In genomic region chr10:50621981-50622496, GRCh38 we compare ENCODE assay signal across 8 cellular contexts. TPM values are rescaled to one million over a fixed set of nuclear protein-coding genes. Genes with fewer than 3 reads are reported as not detected.
DNase-seq lines count a peak whose midpoint lies in the region; ATAC-seq, FAIRE-seq and TF ChIP-seq lines count a peak whose summit lies in the region.

No MANE protein-coding gene starts in this region.

- H3K4me1 Mint-ChIP-seq in CD14-positive monocyte: peaks cover 40% of the 10 kb centered on the region
- peaks cover 58% of the 10 kb centered on the region for H3K4me1 Mint-ChIP-seq in activated T-cell treated with anti-CD3 and anti-CD28 coated beads, Interleukin-2, amount 50 U/mL, for 24 hours (ENCODE audit: low read depth)
- H3K4me1 Mint-ChIP-seq in stimulated activated naive B cell treated with anti-CD40 and anti-IgM and Interleukin-4, amounts not matched to agents 10 μg/mL and 1 μg/mL and 100 μg/mL, for 72 hours: peaks cover 29 to 43% of the 10 kb centered on the region in 2 donors

- TF ChIP-seq CTCF in CD14-positive monocyte (IDR thresholded peaks at IDR 0.05): no peak

- H3K9me3 Mint-ChIP-seq in CD14-positive monocyte: no peaks in the 10 kb centered on the region
- H3K9me3 Mint-ChIP-seq in activated T-cell treated with anti-CD3 and anti-CD28 coated beads, Interleukin-2, amount 50 U/mL, for 24 hours: no peaks in the 10 kb centered on the region
- no peaks in the 10 kb centered on the region for H3K9me3 Mint-ChIP-seq in stimulated activated naive B cell treated with anti-CD40 and anti-IgM and Interleukin-4, amounts not matched to agents 10 μg/mL and 1 μg/mL and 100 μg/mL, for 72 hours

- peak; percentile 96 for FAIRE-seq in GM19239 (lab: Jason Lieb, UNC)

- peak overlapping the region; percentile 93 to 97 for H3K4me3 Mint-ChIP-seq in CD14-positive monocyte
- peak overlapping the region; percentile 81 for H3K4me3 Mint-ChIP-seq in activated T-cell treated with anti-CD3 and anti-CD28 coated beads, Interleukin-2, amount 50 U/mL, for 24 hours
- H3K4me3 Mint-ChIP-seq in stimulated activated naive B cell treated with anti-CD40 and anti-IgM and Interleukin-4, amounts not matched to agents 10 μg/mL and 1 μg/mL and 100 μg/mL, for 72 hours: peak overlapping the region; percentile 88 to 100

- H3K36me3 ChIP-seq in esophagus (ENCODE audit: control insufficient read depth in 2 of 2, insufficient read depth in 2 of 2, low read length in 1 of 2): no peaks in the 10 kb centered on the region
- no peaks in the 10 kb centered on the region for H3K36me3 ChIP-seq in mucosa of stomach (ENCODE audit: control insufficient read depth, insufficient read depth, low read length)

- peak overlapping the region; percentile 83 to 97 (median 95) for H3K27ac Mint-ChIP-seq in CD14-positive monocyte
- H3K27ac Mint-ChIP-seq in activated T-cell treated with anti-CD3 and anti-CD28 coated beads, Interleukin-2, amount 50 U/mL, for 24 hours: peak overlapping the region; percentile 88
- H3K27ac Mint-ChIP-seq in stimulated activated naive B cell treated with anti-CD40 and anti-IgM and Interleukin-4, amounts not matched to agents 10 μg/mL and 1 μg/mL and 100 μg/mL, for 72 hours: peak overlapping the region; percentile 99

- H3K9ac ChIP-seq in mucosa of stomach (ENCODE audit: low read length): peak overlapping the region; percentile 95

- H3K4me3 ChIP-seq in esophagus (ENCODE audit: low read depth in 1 of 2, low read length in 2 of 2) (peak overlapping the region; percentile 79 to 93), mucosa of stomach (ENCODE audit: low read length) (peak overlapping the region; percentile 69)

- H3K4me1 ChIP-seq in esophagus (ENCODE audit: control insufficient read depth in 2 of 2, insufficient read depth in 2 of 2, low read length in 1 of 2): no peaks in the 10 kb centered on the region
- H3K4me1 ChIP-seq in mucosa of stomach (ENCODE audit: control insufficient read depth, insufficient read depth, low read length): peaks cover 16% of the 10 kb centered on the region

- no peaks in the 10 kb centered on the region for H3K9me3 ChIP-seq in esophagus (ENCODE audit: control insufficient read depth in 2 of 2, insufficient read depth in 1 of 2, low read depth in 1 of 2, low read length in 1 of 2)
- no peaks in the 10 kb centered on the region for H3K9me3 ChIP-seq in mucosa of stomach (ENCODE audit: control insufficient read depth, low read length)

- 1% methylated on average over 17 of the region's 17 CpGs for WGBS in esophagus, 2 donors

- H3K27me3 ChIP-seq in esophagus (ENCODE audit: control insufficient read depth in 1 of 2, insufficient read depth in 2 of 2, low read length in 2 of 2) (no peaks in the 10 kb centered on the region), mucosa of stomach (ENCODE audit: control insufficient read depth, insufficient read depth, low read length) (no peaks in the 10 kb centered on the region)

- intact Hi-C loops in CD14-positive monocyte (cut with micrococcal nuclease): loop anchor here in 1 of 2 donors (10.0 kb wide), 2 partner anchors 207 to 557 kb away; partner anchors contain the start of gene WASHC2A

- H3K27ac ChIP-seq in esophagus (ENCODE audit: low read depth in 2 of 2, low read length in 1 of 2): peak overlapping the region; percentile 95 to 98

- peak; percentile 87 for DNase-seq in CD14-positive monocyte (ENCODE audit: low spot score)
- peak; percentile 46 for DNase-seq in GM19239 (ENCODE audit: insufficient read length, low spot score)
- DNase-seq in NOMO-1 treated with DMSO at 0.1 percent for 48 hours (lab: John Stamatoyannopoulos, UW; ENCODE audit: unreplicated experiment): peak; percentile 75
- DNase-seq in activated T-cell treated with anti-CD3 and anti-CD28 coated beads, Interleukin-2, amount 50 U/mL, for 24 hours: peak; percentile 66
- DNase-seq in stimulated activated naive B cell treated with anti-CD40 and anti-IgM and Interleukin-4, amounts not matched to agents 10 μg/mL and 1 μg/mL and 100 μg/mL, for 72 hours: peak; percentile 67

- H3K36me3 Mint-ChIP-seq in CD14-positive monocyte: peaks cover 0 to 9% of the 10 kb centered on the region in 2 donors
- H3K36me3 Mint-ChIP-seq in activated T-cell treated with anti-CD3 and anti-CD28 coated beads, Interleukin-2, amount 50 U/mL, for 24 hours (ENCODE audit: low read depth): peaks cover 11% of the 10 kb centered on the region
- peaks cover 2 to 3% of the 10 kb centered on the region in 2 donors for H3K36me3 Mint-ChIP-seq in stimulated activated naive B cell treated with anti-CD40 and anti-IgM and Interleukin-4, amounts not matched to agents 10 μg/mL and 1 μg/mL and 100 μg/mL, for 72 hours

- H3K27me3 Mint-ChIP-seq in CD14-positive monocyte (ENCODE audit: low read depth in 3 of 3): peaks cover 0 to 2% (median 0%) of the 10 kb centered on the region in 3 donors
- H3K27me3 Mint-ChIP-seq in activated T-cell treated with anti-CD3 and anti-CD28 coated beads, Interleukin-2, amount 50 U/mL, for 24 hours: no peaks in the 10 kb centered on the region
- no peaks in the 10 kb centered on the region for H3K27me3 Mint-ChIP-seq in stimulated activated naive B cell treated with anti-CD40 and anti-IgM and Interleukin-4, amounts not matched to agents 10 μg/mL and 1 μg/mL and 100 μg/mL, for 72 hours

- peak; percentile 18 for ATAC-seq in HG03442 (IDR thresholded peaks at IDR 0.05; ENCODE audit: unreplicated experiment)
- ATAC-seq in stimulated activated naive B cell treated with anti-CD40 and anti-IgM and Interleukin-4, amounts not matched to agents 10 μg/mL and 1 μg/mL and 100 μg/mL, for 72 hours (replicated peaks): peak; percentile 22 to 26

RNA-seq across cellular contexts. Expression of gene SGMS1, which starts 1.7 kb away (rescaled TPM):
- 10 to 100 TPM; 19.5 to 20.4 TPM for polyA plus RNA-seq in CD14-positive monocyte
- polyA plus RNA-seq in esophagus: 1 to 10 TPM; 5.4 to 7.9 TPM

Comparison
In these comparisons a context has a peak if more than half of its experiments do, and no peak if none do; other contexts are left out.
1. Peak in every context shown above with its lines: DNase-seq, ATAC-seq, H3K4me3 ChIP-seq and H3K27ac ChIP-seq.